2 cellular contexts compared by ENCODE assay signal in genomic region chr20:48164566-48165400, GRCh38.
TF ChIP-seq lines count a peak whose summit lies in the region.

No MANE protein-coding gene starts in this region.

TF ChIP-seq in HepG2, 621 proteins besides CTCF, POLR2A, EP300 and RAD21:
- no peak for TF ChIP-seq BRCA1 (CRISPR knock-in tag; IDR thresholded peaks at IDR 0.05)
- TF ChIP-seq ZKSCAN1 (IDR thresholded peaks at IDR 0.05; ENCODE audit: low read length) = peak; percentile 63; the same call in 1 of the 2 replicates

TF ChIP-seq in K562, 482 proteins besides CTCF, POLR2A, EP300 and RAD21:
- TF ChIP-seq MYNN (IDR thresholded peaks at IDR 0.05) = no peak
- TF ChIP-seq MYNN (CRISPR knock-in tag; IDR thresholded peaks at IDR 0.05) = no peak
- TF ChIP-seq CREB3L1 (IDR thresholded peaks at IDR 0.05; ENCODE audit: borderline replicate concordance, low read depth) = no peak
- TF ChIP-seq ZKSCAN1 (IDR thresholded peaks at IDR 0.05; ENCODE audit: low read depth, low read length) = peak; percentile 79; the same call in 1 of the 2 replicates
- TF ChIP-seq KLF16 (IDR thresholded peaks at IDR 0.05) = no peak
- TF ChIP-seq BCOR (IDR thresholded peaks at IDR 0.05) = no peak
- TF ChIP-seq YY1 (IDR thresholded peaks at IDR 0.05; ENCODE audit: borderline replicate concordance in 1 of 3, control insufficient read depth in 1 of 3, extremely low read depth in 1 of 3, insufficient read depth in 3 of 3, insufficient read length in 1 of 3, insufficient replicate concordance in 2 of 3, low read depth in 1 of 3, low read length in 2 of 3) = no peak
- no peak for TF ChIP-seq ZNF174 (CRISPR knock-in tag; IDR thresholded peaks at IDR 0.05)
- no peak for TF ChIP-seq KAT8 (IDR thresholded peaks at IDR 0.05; ENCODE audit: low read depth)
- no peak for TF ChIP-seq TRIM24 (IDR thresholded peaks at IDR 0.05)
- TF ChIP-seq CBX1 (IDR thresholded peaks at IDR 0.05; ENCODE audit: low read depth) = no peak
- no peak for TF ChIP-seq CXXC5 (CRISPR knock-in tag; IDR thresholded peaks at IDR 0.05)
- no peak for TF ChIP-seq SIN3A (IDR thresholded peaks at IDR 0.05; ENCODE audit: borderline replicate concordance in 2 of 2, control insufficient read depth in 1 of 2, low read depth in 2 of 2, low read length in 2 of 2)
- TF ChIP-seq NR2C2 (CRISPR knock-in tag; IDR thresholded peaks at IDR 0.05) = no peak
- TF ChIP-seq NR2C2 (tag; IDR thresholded peaks at IDR 0.05) = no peak
- peak; percentile 13 for TF ChIP-seq RBM25 (IDR thresholded peaks at IDR 0.05; ENCODE audit: low read depth, low read length, severe bottlenecking)
- no peak for TF ChIP-seq NCOA4 (IDR thresholded peaks at IDR 0.05; ENCODE audit: partially characterized antibody)
- TF ChIP-seq PCBP2 (IDR thresholded peaks at IDR 0.05; ENCODE audit: low read depth, low read length, poor library complexity, severe bottlenecking) = no peak
- TF ChIP-seq NCOA1 (IDR thresholded peaks at IDR 0.05; ENCODE audit: low read depth) = no peak
- TF ChIP-seq NRF1 (conservative IDR thresholded peaks at IDR 0.05 in 1 of 2, IDR thresholded peaks at IDR 0.05 in 1 of 2) = no peak
